21 cellular contexts compared by ENCODE assay signal in genomic region chr6:125267806-125268523, GRCh38. TPM values are rescaled to one million over a fixed set of nuclear protein-coding genes. Genes with fewer than 3 reads are reported as not detected.
DNase-seq lines count a peak whose midpoint lies in the region; ATAC-seq and TF ChIP-seq lines count a peak whose summit lies in the region.
"Had no signal": no experiment of that assay in that cellular context is flagged by ENCODE, and none has a peak within 500 bp of the region (broad histone marks: within the 10 kb centered on the region; RNA-seq: fewer than 3 reads in every experiment).

No MANE protein-coding gene starts in this region.

- H3K4me3 ChIP-seq in heart left ventricle, result no peak overlapping the region
- H3K4me3 ChIP-seq in Panc1 (ENCODE audit: low read depth in 2 of 2, low read length in 2 of 2), result no peak overlapping the region
- no peak overlapping the region for H3K4me3 ChIP-seq in fibroblast of pulmonary artery (replicated peaks; ENCODE audit: low read depth, low read length)
- no peak overlapping the region for H3K4me3 ChIP-seq in retinal pigment epithelial cell (ENCODE audit: low read length)
- H3K4me3 ChIP-seq: dorsolateral prefrontal cortex, left ventricle myocardium inferior, Peyer's patch, right atrium auricular region, thoracic aorta had no signal

- H3K27ac ChIP-seq in heart left ventricle (no peak overlapping the region), Panc1 (ENCODE audit: low read length) (no peak overlapping the region)
- H3K27ac ChIP-seq: brain microvascular endothelial cell, dorsolateral prefrontal cortex, left ventricle myocardium inferior, neutrophil, Peyer's patch, right atrium auricular region, thoracic aorta had no signal

- whole genome bisulfite sequencing in heart left ventricle, 4 donors, result 83 to 96% (median 87%) methylated on average over 10 to 12 of the region's 12 CpGs

- DNase-seq in heart left ventricle (no peak), cardiac septum (ENCODE audit: low spot score) (no peak), Panc1 (ENCODE audit: low read depth, low spot score) (no peak), fibroblast of pulmonary artery (ENCODE audit: low read depth) (peak; percentile 44), retinal pigment epithelial cell (ENCODE audit: low read depth) (peak; percentile 75), NAMALWA (ENCODE audit: low spot score) (no peak)
- DNase-seq in stimulated activated naive CD4-positive, alpha-beta T cell (lab: John Stamatoyannopoulos, UW), result no peak
- DNase-seq: brain microvascular endothelial cell, DMS53, dorsolateral prefrontal cortex, KBM-7, left ventricle myocardium inferior, NCI-H1048, NCI-H774, Peyer's patch, T-helper 9 cell had no signal

- BruUV-seq in Panc1 (replicated peaks; lab: Mats Ljungman, UMichigan), result no TSS peak

- peaks cover 0 to 3% (median 0%) of the 10 kb centered on the region in 12 donors for H3K4me1 ChIP-seq in heart left ventricle
- H3K4me1 ChIP-seq in Panc1 (ENCODE audit: control insufficient read depth, insufficient read depth, low read length), result no peaks in the 10 kb centered on the region
- H3K4me1 ChIP-seq: left ventricle myocardium inferior, Peyer's patch, right atrium auricular region had no signal

- POLR2A ChIA-PET in Panc1 (lab: Charles Lee), result no interaction called here

- intact Hi-C loops in heart left ventricle (cut with DNase I) (no loop called here), cardiac septum (cut with DNase I) (no loop called here), Panc1 (cut with micrococcal nuclease; ENCODE audit: unreplicated experiment) (no loop called here)

- CTCF ChIA-PET in Panc1 (lab: Charles Lee), result interaction anchor here (0.6 kb wide), 1 partner anchor 1841 kb away, joined by 4 read pairs; no protein-coding TSS in a partner anchor

- H3K36me3 ChIP-seq in heart left ventricle, result peaks cover 0 to 15% (median 8%) of the 10 kb centered on the region in 9 donors
- no peaks in the 10 kb centered on the region for H3K36me3 ChIP-seq in Panc1 (ENCODE audit: control insufficient read depth, insufficient read depth, low read length)

- peak in 3 of 4 donors; percentile 23 to 42 (median 36) for ATAC-seq in heart left ventricle
- ATAC-seq in Panc1, result 0 out of 2 replicates have a peak, but pooled peaks have one; percentile 36
- ATAC-seq in GM18909 (IDR thresholded peaks at IDR 0.05; ENCODE audit: poor library complexity, unreplicated experiment), result no peak
- ATAC-seq: stimulated activated effector memory CD8-positive, alpha-beta T cell treated with anti-CD3 and anti-CD28 coated beads, Interleukin-12 subunit alpha, Interleukin-12 subunit beta, amount 100 ng/mL, for 72 hours had no signal

- H3K9me3 ChIP-seq in heart left ventricle (no peaks in the 10 kb centered on the region), Panc1 (ENCODE audit: control insufficient read depth, insufficient read depth, low read depth, low read length) (no peaks in the 10 kb centered on the region)
- H3K9me3 ChIP-seq: left ventricle myocardium inferior, neutrophil, Peyer's patch, right atrium auricular region, thoracic aorta had no signal

- TF ChIP-seq CTCF in heart left ventricle (IDR thresholded peaks at IDR 0.05), result no peak
- no peak for TF ChIP-seq CTCF in Panc1 (IDR thresholded peaks at IDR 0.05)
- TF ChIP-seq CTCF in fibroblast of pulmonary artery (IDR thresholded peaks at IDR 0.05; ENCODE audit: low read length, missing control alignments), result no peak
- TF ChIP-seq CTCF in retinal pigment epithelial cell (conservative IDR thresholded peaks at IDR 0.05; ENCODE audit: low read depth, low read length), result no peak

- no peak for TF ChIP-seq POLR2A in heart left ventricle (IDR thresholded peaks at IDR 0.05)

- H3K27me3 ChIP-seq in heart left ventricle, result no peaks in the 10 kb centered on the region
- no peaks in the 10 kb centered on the region for H3K27me3 ChIP-seq in Panc1 (ENCODE audit: control insufficient read depth, insufficient read depth, low read length)
- H3K27me3 ChIP-seq: brain microvascular endothelial cell, dorsolateral prefrontal cortex, neutrophil, Peyer's patch, right atrium auricular region had no signal

- in situ Hi-C loops in Panc1 (cut with HindIII; ENCODE audit: low pct_unique_long_range_greater_than_20kb, low sequenced_read_pairs), result no loop called here

RNA-seq across cellular contexts. Expression of gene HDDC2, which starts 33.8 kb away (rescaled TPM):
- 100 to 1,000 TPM in 2 of 9 donors, 10 to 100 TPM in 7; 70.2 to 123 (median 92.6) TPM for total RNA-seq in heart left ventricle
- polyA plus RNA-seq in heart left ventricle, result 100 to 1,000 TPM in 1 of 2 donors, 10 to 100 TPM in 1; 80.3 to 170 TPM
- 88.8 TPM for total RNA-seq in cardiac septum
- 88.8 TPM for total RNA-seq in Panc1 (2021; ENCODE audit: unreplicated experiment)
- 96.6 TPM for polyA plus RNA-seq in Panc1 (2012; ENCODE audit: insufficient read length)

Comparison
In these comparisons a context has a peak if more than half of its experiments do, and no peak if none do; other contexts are left out.
1. DNase-seq: peak in fibroblast of pulmonary artery (single experiment) and retinal pigment epithelial cell (single experiment); none in heart left ventricle (0 of 5), cardiac septum (single experiment), Panc1 (single experiment), stimulated activated naive CD4-positive, alpha-beta T cell (0 of 6) and NAMALWA (single experiment).